ENCODE assay signal across 1 cellular context in genomic region chr18:47260138-47260923, GRCh38.
TF ChIP-seq lines count a peak whose summit lies in the region.

No MANE protein-coding gene starts in this region.

TF ChIP-seq in WTC11, 78 proteins besides CTCF, POLR2A, EP300 and RAD21 (continued from another document and continues in another):
- TF ChIP-seq ZNF532 (CRISPR knock-in tag; IDR thresholded peaks at IDR 0.05; ENCODE audit: borderline replicate concordance), result no peak
- no peak for TF ChIP-seq ZNF263 (CRISPR knock-in tag; IDR thresholded peaks at IDR 0.05; ENCODE audit: low read depth)
- peak; percentile 69; the same call in 1 of the 2 replicates for TF ChIP-seq E2F4 (CRISPR knock-in tag; IDR thresholded peaks at IDR 0.05; ENCODE audit: borderline replicate concordance, low read depth)
- no peak; the same call in 1 of the 2 replicates for TF ChIP-seq NR1H2 (CRISPR knock-in tag; IDR thresholded peaks at IDR 0.05)
- peak; percentile 92 for TF ChIP-seq TEAD4 (CRISPR knock-in tag; IDR thresholded peaks at IDR 0.05)
- no peak for TF ChIP-seq JAZF1 (CRISPR knock-in tag; IDR thresholded peaks at IDR 0.05)
- TF ChIP-seq ZNF281 (CRISPR knock-in tag; IDR thresholded peaks at IDR 0.05), result peak; percentile 78; the same call in 1 of the 2 replicates
- no peak for TF ChIP-seq ZNF121 (CRISPR knock-in tag; IDR thresholded peaks at IDR 0.05)
- TF ChIP-seq ZNF219 (CRISPR knock-in tag; IDR thresholded peaks at IDR 0.05; ENCODE audit: borderline replicate concordance), result peak; percentile 93
- peak; percentile 74; the same call in 1 of the 2 replicates for TF ChIP-seq ZBTB43 (CRISPR knock-in tag; IDR thresholded peaks at IDR 0.05)
- peak; percentile 87; the same call in 1 of the 2 replicates for TF ChIP-seq MYBL2 (CRISPR knock-in tag; IDR thresholded peaks at IDR 0.05)
- TF ChIP-seq GABPB1 (CRISPR knock-in tag; IDR thresholded peaks at IDR 0.05), result no peak
- TF ChIP-seq PRRX2 (CRISPR knock-in tag; IDR thresholded peaks at IDR 0.05), result no peak
- no peak for TF ChIP-seq ZNF512 (CRISPR knock-in tag; IDR thresholded peaks at IDR 0.05; ENCODE audit: borderline replicate concordance)
- 0 out of 2 replicates have a peak, but pooled peaks have one; percentile 50 for TF ChIP-seq NR2C2 (CRISPR knock-in tag; IDR thresholded peaks at IDR 0.05)
- peak; percentile 44; the same call in 1 of the 2 replicates for TF ChIP-seq SP1 (CRISPR knock-in tag; conservative IDR thresholded peaks at IDR 0.05)
- TF ChIP-seq E2F1 (CRISPR knock-in tag; IDR thresholded peaks at IDR 0.05), result peak; percentile 68; the same call in 1 of the 2 replicates
- no peak for TF ChIP-seq FOXJ3 (CRISPR knock-in tag; IDR thresholded peaks at IDR 0.05; ENCODE audit: borderline replicate concordance)
- no peak for TF ChIP-seq NFATC4 (CRISPR knock-in tag; IDR thresholded peaks at IDR 0.05)
- TF ChIP-seq ATF1 (CRISPR knock-in tag; IDR thresholded peaks at IDR 0.05), result peak; percentile 71; the same call in 1 of the 2 replicates
- TF ChIP-seq STAT6 (CRISPR knock-in tag; conservative IDR thresholded peaks at IDR 0.05; ENCODE audit: low read depth), result no peak
- TF ChIP-seq KAT7 (CRISPR knock-in tag; IDR thresholded peaks at IDR 0.05; ENCODE audit: borderline replicate concordance), result no peak
- no peak for TF ChIP-seq AFF4 (CRISPR knock-in tag; IDR thresholded peaks at IDR 0.05; ENCODE audit: borderline replicate concordance)
- TF ChIP-seq AR (CRISPR knock-in tag; IDR thresholded peaks at IDR 0.05), result no peak
- 0 out of 2 replicates have a peak, but pooled peaks have one; percentile 60 for TF ChIP-seq NR3C1 (CRISPR knock-in tag; conservative IDR thresholded peaks at IDR 0.05; ENCODE audit: low read depth)
- TF ChIP-seq ETV6 (CRISPR knock-in tag; IDR thresholded peaks at IDR 0.05), result peak; percentile 86
- TF ChIP-seq NFE2L1 (CRISPR knock-in tag; IDR thresholded peaks at IDR 0.05), result peak; percentile 74; the same call in 1 of the 2 replicates
- TF ChIP-seq SMAD4 (CRISPR knock-in tag; IDR thresholded peaks at IDR 0.05), result peak; percentile 91
- peak; percentile 88; the same call in 1 of the 2 replicates for TF ChIP-seq PREB (CRISPR knock-in tag; IDR thresholded peaks at IDR 0.05; ENCODE audit: borderline replicate concordance)
- TF ChIP-seq TP53 (CRISPR knock-in tag; IDR thresholded peaks at IDR 0.05), result peak; percentile 87
